In the genomic region with DNA sequence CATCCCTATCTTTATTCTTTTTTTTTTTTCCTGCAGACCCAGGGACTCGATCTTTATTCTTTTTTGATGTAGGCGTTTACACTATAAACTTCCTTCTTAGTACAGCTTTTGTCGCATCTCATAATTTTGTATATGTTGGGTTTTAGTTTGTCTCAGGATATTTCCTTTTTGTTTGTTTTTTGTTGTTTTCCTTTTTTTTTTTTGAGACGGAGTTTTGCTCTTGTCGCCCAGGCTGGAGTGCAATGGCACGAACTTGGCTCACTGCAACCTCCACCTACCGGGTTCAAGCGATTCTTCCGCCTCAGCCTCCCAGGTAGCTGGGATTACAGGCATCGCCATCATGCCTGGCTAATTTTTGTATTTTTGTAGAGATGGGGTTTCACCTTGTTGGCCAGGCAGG, we compare ENCODE assay signal across 9 cellular contexts. TPM values are rescaled to one million over a fixed set of nuclear protein-coding genes. Genes with fewer than 3 reads are reported as not detected.
DNase-seq lines count a peak whose midpoint lies in the region; ATAC-seq, FAIRE-seq and TF ChIP-seq lines count a peak whose summit lies in the region.
"Not testable (repeated sequence)": the region's sequence is repeated elsewhere in the genome, so short reads cannot be mapped to it uniquely, and the experiment has no call there.
"Had no signal": no experiment of that assay in that cellular context is flagged by ENCODE, and none has a peak within 500 bp of the region (broad histone marks: within the 10 kb centered on the region; RNA-seq: fewer than 3 reads in every experiment).

No MANE protein-coding gene starts in this region.

- POLR2A ChIA-PET in A549 (lab: Yijun Ruan, JAX): interaction anchor here (1.7 kb wide), 1 partner anchor 10 kb away, joined by 7 read pairs; no protein-coding TSS in a partner anchor
- POLR2A ChIA-PET in OCI-LY7 (lab: Charles Lee): interaction anchor here (0.6 to 1.5 kb wide), 4 partner anchors 9 to 441 kb away, joined by 3 to 6 read pairs (median 4); no protein-coding TSS in a partner anchor

- BruUV-seq in OCI-LY7 (replicated peaks; lab: Mats Ljungman, UMichigan): not testable (repeated sequence)

- peaks cover 61% of the 10 kb centered on the region for H3K4me1 Mint-ChIP-seq in activated T-cell treated with anti-CD3 and anti-CD28 coated beads, Interleukin-2, amount 50 U/mL, for 72 hours (ENCODE audit: low read depth)

- not testable (repeated sequence) for H3K9me3 ChIP-seq in A549; OCI-LY7 (ENCODE audit: low read length); colonic mucosa; heart right ventricle; muscle layer of colon (ENCODE audit: low read length)

- not testable (repeated sequence) for TF ChIP-seq EP300 in A549 (IDR thresholded peaks at IDR 0.05)

- FAIRE-seq in A549 (lab: Jason Lieb, UNC): not testable (repeated sequence)
- peak; percentile 14 for FAIRE-seq in GM12892 (lab: Jason Lieb, UNC)

- peaks cover 21% of the 10 kb centered on the region for H4K20me1 ChIP-seq in OCI-LY7 (ENCODE audit: insufficient read depth, low read length)

- DNase-seq in A549 (ENCODE audit: low read depth in 1 of 2, low spot score in 1 of 2); GM12892 (ENCODE audit: insufficient read length); OCI-LY7 (ENCODE audit: low spot score); activated T-cell treated with anti-CD3 and anti-CD28 coated beads, Interleukin-2, amount 50 U/mL, for 72 hours; colonic mucosa; heart right ventricle; skeletal muscle cell (ENCODE audit: low read depth): not testable (repeated sequence)

- H3K4me1 ChIP-seq in A549 (peaks cover 27% of the 10 kb centered on the region), OCI-LY7 (ENCODE audit: insufficient read depth, low read length, poor library complexity, severe bottlenecking) (peaks cover 37% of the 10 kb centered on the region), heart right ventricle (peaks cover 0 to 66% (median 49%) of the 10 kb centered on the region in 9 donors), muscle layer of colon (ENCODE audit: insufficient read depth, low read length) (peaks cover 36% of the 10 kb centered on the region)
- H3K4me1 ChIP-seq in colonic mucosa: not testable (repeated sequence)

- intact Hi-C loops in OCI-LY7 (cut with micrococcal nuclease; ENCODE audit: unreplicated experiment); colonic mucosa (cut with DNase I): not testable (repeated sequence)
- intact Hi-C loops in heart right ventricle (cut with DNase I): loop anchor here in 1 of 10 donors (10.0 kb wide), 1 partner anchor 96 kb away; a partner anchor contains a TSS

- TF ChIP-seq POLR2A in A549 (IDR thresholded peaks at IDR 0.05; ENCODE audit: low read length); GM12892 (IDR thresholded peaks at IDR 0.05; ENCODE audit: low read depth, low read length): not testable (repeated sequence)

- CTCF ChIA-PET in A549 (lab: Yijun Ruan, JAX): interaction anchor here (0.7 to 13.3 kb wide), 4 partner anchors 8 to 311 kb away, joined by 3 to 164 read pairs (median 4); no protein-coding TSS in a partner anchor
- CTCF ChIA-PET in OCI-LY7 (lab: Charles Lee; ENCODE audit: unreplicated experiment): not testable (repeated sequence)

- not testable (repeated sequence) for TF ChIP-seq CTCF in A549 (IDR thresholded peaks at IDR 0.05); OCI-LY7 (conservative IDR thresholded peaks at IDR 0.05; ENCODE audit: low read length); colonic mucosa (IDR thresholded peaks at IDR 0.05); heart right ventricle (IDR thresholded peaks at IDR 0.05)

- not testable (repeated sequence) for H3K9me3 Mint-ChIP-seq in activated T-cell treated with anti-CD3 and anti-CD28 coated beads, Interleukin-2, amount 50 U/mL, for 72 hours

- H3K27me3 Mint-ChIP-seq in activated T-cell treated with anti-CD3 and anti-CD28 coated beads, Interleukin-2, amount 50 U/mL, for 72 hours (ENCODE audit: low read depth): not testable (repeated sequence)

- ATAC-seq in A549; activated T-cell treated with anti-CD3 and anti-CD28 coated beads, Interleukin-2, amount 50 U/mL, for 72 hours (replicated peaks in 1 of 2); heart right ventricle: not testable (repeated sequence)

- H2AFZ ChIP-seq in OCI-LY7 (ENCODE audit: low read length): not testable (repeated sequence)

- H3K27ac ChIP-seq in A549 (peak overlapping the region; percentile 91 to 98; a peak in 4 of 6 replicates), OCI-LY7 (ENCODE audit: low read depth, low read length, poor library complexity, severe bottlenecking) (peak overlapping the region; percentile 89), heart right ventricle (peak overlapping the region in 5 of 10 donors; percentile 93 to 97 (median 97))
- not testable (repeated sequence) for H3K27ac ChIP-seq in colonic mucosa; muscle layer of colon (ENCODE audit: low read depth, low read length)

- peaks cover 91% of the 10 kb centered on the region for H3K79me2 ChIP-seq in OCI-LY7 (ENCODE audit: insufficient read depth, low read depth, low read length)

- H3K36me3 Mint-ChIP-seq in activated T-cell treated with anti-CD3 and anti-CD28 coated beads, Interleukin-2, amount 50 U/mL, for 72 hours (ENCODE audit: insufficient read depth in 2 of 2): peaks cover 5 to 27% of the 10 kb centered on the region in 2 donors

- peak overlapping the region; percentile 97 to 100 for H3K4me3 Mint-ChIP-seq in activated T-cell treated with anti-CD3 and anti-CD28 coated beads, Interleukin-2, amount 50 U/mL, for 72 hours

- WGBS in A549 (ENCODE audit: missing lambda C conversion rate): 68% methylated on average over 10 of the region's 10 CpGs
- WGBS in heart right ventricle, 2 donors: 66 to 75% methylated on average over 10 of the region's 10 CpGs

- peak overlapping the region; percentile 84 for H3K4me2 ChIP-seq in A549
- H3K4me2 ChIP-seq in OCI-LY7 (ENCODE audit: low read length): peak overlapping the region; percentile 77

- H3K4me3 ChIP-seq in A549: peak overlapping the region; percentile 82
- H3K4me3 ChIP-seq in OCI-LY7 (ENCODE audit: low read depth, low read length, poor library complexity, severe bottlenecking): peak overlapping the region; percentile 94
- H3K4me3 ChIP-seq in colonic mucosa: peak overlapping the region; percentile 88
- H3K4me3 ChIP-seq in heart right ventricle: peak overlapping the region in 9 of 10 donors; percentile 68 to 91 (median 81)
- H3K4me3 ChIP-seq in muscle layer of colon (ENCODE audit: low read depth in 1 of 2, low read length in 2 of 2): peak overlapping the region; percentile 38 to 95
- H3K4me3 ChIP-seq in skeletal muscle cell (ENCODE audit: low read depth, low read length): peak overlapping the region; percentile 98

- TF ChIP-seq RAD21 in A549 (conservative IDR thresholded peaks at IDR 0.05 in 1 of 2, IDR thresholded peaks at IDR 0.05 in 1 of 2): not testable (repeated sequence)

- not testable (repeated sequence) for H3K9me2 ChIP-seq in OCI-LY7 (ENCODE audit: insufficient read depth, low read length)

- peak overlapping the region; percentile 100 for H3K27ac Mint-ChIP-seq in activated T-cell treated with anti-CD3 and anti-CD28 coated beads, Interleukin-2, amount 50 U/mL, for 72 hours

- H3K27me3 ChIP-seq in colonic mucosa; heart right ventricle; muscle layer of colon (ENCODE audit: control insufficient read depth in 1 of 2, insufficient read depth in 2 of 2, low read length in 2 of 2): not testable (repeated sequence)

- H3K9ac ChIP-seq in colonic mucosa (ENCODE audit: low read depth in 2 of 2, low read length in 2 of 2) (peak overlapping the region in 1 of 2 donors; percentile 96), muscle layer of colon (ENCODE audit: low read length) (peak overlapping the region; percentile 93)

- H3K36me3 ChIP-seq in OCI-LY7 (ENCODE audit: insufficient read depth, low read length) (peaks cover 64% of the 10 kb centered on the region), heart right ventricle (peaks cover 0 to 46% (median 24%) of the 10 kb centered on the region in 9 donors), muscle layer of colon (ENCODE audit: insufficient read depth, low read length) (peaks cover 30% of the 10 kb centered on the region)
- H3K36me3 ChIP-seq in colonic mucosa: not testable (repeated sequence)

RNA-seq across cellular contexts. Expression of a gene that starts 0.9 kb away (rescaled TPM):
- polyA plus RNA-seq in A549 (2011; rRNA removed): 76.4 and 106 TPM in 2 replicates
- polyA plus RNA-seq in A549 (2012; cell fraction: cytosol; rRNA removed): 86.4 and 102 TPM in 2 replicates
- 63.2 and 70.2 TPM in 2 replicates for polyA plus RNA-seq in A549 (2012; cell fraction: nucleus; rRNA removed)
- polyA plus RNA-seq in A549 (2017; fragmentation: RNase III; extraction: RNeasy Plus Mini Kit Qiagen cat#74134 plus additional on column Dnase treatment): 43.1 to 44.4 TPM (median 43.8 TPM) in 3 replicates
- 77.1 and 82.6 TPM in 2 replicates for polyA minus RNA-seq in A549 (2011; rRNA and poly(A)+ RNA removed)
- polyA plus RNA-seq in GM12892 (2012; ENCODE audit: missing spikeins): 43.2 TPM
- total RNA-seq in OCI-LY7 (2014; rRNA removed; shearing (Covaris generic)): 40.6 and 41.2 TPM in 2 replicates
- total RNA-seq in OCI-LY7 (2022): 28.0 and 33.3 TPM in 2 replicates
- total RNA-seq in activated T-cell treated with anti-CD3 and anti-CD28 coated beads, Interleukin-2, amount 50 U/mL, for 72 hours: 10 to 100 TPM; 36.6 to 40.7 TPM
- 10 to 100 TPM; 38.3 to 38.5 TPM for total RNA-seq in colonic mucosa
- 10 to 100 TPM; 24.4 to 39.9 (median 32.7) TPM for total RNA-seq in heart right ventricle
- polyA plus RNA-seq in heart right ventricle: 10 to 100 TPM; 43.4 to 56.1 TPM

RNA-seq across cellular contexts. Expression of a gene that starts 1.1 kb away (rescaled TPM):
- polyA plus RNA-seq in A549 (2011; rRNA removed): 56.7 and 72.9 TPM in 2 replicates
- polyA plus RNA-seq in A549 (2012; cell fraction: cytosol; rRNA removed): 64.0 and 66.7 TPM in 2 replicates
- polyA plus RNA-seq in A549 (2012; cell fraction: nucleus; rRNA removed): 107 and 125 TPM in 2 replicates
- 62.9 to 69.1 TPM (median 67.5 TPM) in 3 replicates for polyA plus RNA-seq in A549 (2017; fragmentation: RNase III; extraction: RNeasy Plus Mini Kit Qiagen cat#74134 plus additional on column Dnase treatment)
- polyA minus RNA-seq in A549 (2011; rRNA and poly(A)+ RNA removed): 68.1 and 88.4 TPM in 2 replicates
- polyA plus RNA-seq in GM12892 (2012; ENCODE audit: missing spikeins): 44.3 TPM
- total RNA-seq in OCI-LY7 (2014; rRNA removed; shearing (Covaris generic)): 56.1 and 69.4 TPM in 2 replicates
- total RNA-seq in OCI-LY7 (2022): 128 and 153 TPM in 2 replicates
- 100 to 1,000 TPM; 164 to 223 TPM for total RNA-seq in activated T-cell treated with anti-CD3 and anti-CD28 coated beads, Interleukin-2, amount 50 U/mL, for 72 hours
- 10 to 100 TPM; 56.2 to 65.8 TPM for total RNA-seq in colonic mucosa
- 10 to 100 TPM; 37.7 to 51.8 (median 43.3) TPM for total RNA-seq in heart right ventricle
- polyA plus RNA-seq in heart right ventricle: 10 to 100 TPM; 22.3 to 43.8 TPM

RNA-seq across cellular contexts. Expression of a gene that starts 38.5 kb away (rescaled TPM):
- polyA plus RNA-seq in A549 (2011; rRNA removed) (33.6 and 49.0 TPM in 2 replicates), A549 (2017; fragmentation: RNase III; extraction: RNeasy Plus Mini Kit Qiagen cat#74134 plus additional on column Dnase treatment) (9.9 to 11.9 TPM (median 10.6 TPM) in 3 replicates), heart right ventricle (1 to 10 TPM; 6.3 to 8.3 TPM)
- polyA plus RNA-seq in A549 (2012; cell fraction: cytosol; rRNA removed): 22.6 and 24.2 TPM in 2 replicates
- 9.7 and 16.8 TPM in 2 replicates for polyA plus RNA-seq in A549 (2012; cell fraction: nucleus; rRNA removed)
- 24.2 and 28.8 TPM in 2 replicates for polyA minus RNA-seq in A549 (2011; rRNA and poly(A)+ RNA removed)
- 9.2 TPM for polyA plus RNA-seq in GM12892 (2012; ENCODE audit: missing spikeins)
- 0.64 and 1.4 TPM in 2 replicates for total RNA-seq in OCI-LY7 (2014; rRNA removed; shearing (Covaris generic))
- total RNA-seq in OCI-LY7 (2022) (1.8 and 2.5 TPM in 2 replicates), colonic mucosa (10 to 100 TPM in 1 of 2 donors, 1 to 10 TPM in 1; 9.0 to 10.3 TPM), heart right ventricle (1 to 10 TPM; 2.9 to 6.8 (median 4.1) TPM)
- total RNA-seq in activated T-cell treated with anti-CD3 and anti-CD28 coated beads, Interleukin-2, amount 50 U/mL, for 72 hours: 10 to 100 TPM; 16.7 to 20.3 TPM
- total RNA-seq: A172 had no signal
